In the genomic region with DNA sequence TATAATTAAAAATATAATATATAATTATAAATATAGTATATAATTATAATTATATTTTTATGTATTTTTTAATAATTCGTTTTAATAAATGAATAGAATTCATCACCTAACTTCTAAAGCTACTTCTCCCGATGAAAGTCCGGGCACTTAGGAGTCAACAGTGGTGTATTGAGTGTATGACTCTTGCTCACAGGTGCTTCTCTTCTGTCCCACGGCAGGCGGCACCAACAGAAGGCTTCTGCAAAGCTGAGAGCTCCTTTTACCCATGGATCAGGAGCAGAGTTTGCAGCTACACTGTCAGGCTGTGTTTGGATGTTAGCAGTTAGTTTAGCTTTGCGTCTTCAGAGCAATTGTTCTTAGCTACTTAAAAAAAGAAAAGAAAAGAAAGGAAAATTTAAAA, we compare ENCODE assay signal across 7 cellular contexts.
"Had no signal": no experiment of that assay in that cellular context is flagged by ENCODE, and none has a peak within 500 bp of the region (broad histone marks: within the 10 kb centered on the region; RNA-seq: fewer than 3 reads in every experiment).

No MANE protein-coding gene starts in this region.

- H3K36me3 ChIP-seq: HAP-1 had no signal

- H3K27ac ChIP-seq: GM23248 had no signal

- H3K4me1 ChIP-seq: HAP-1 had no signal

- DNase-seq: GM23248, GOT3, H7, HFFc6, IMR-90 had no signal

- H3K27ac Mint-ChIP-seq: HFFc6 had no signal

- H3K4me3 ChIP-seq: GM23248, HAP-1 had no signal

- H3K9me3 ChIP-seq: HAP-1 had no signal

- H3K4me3 Mint-ChIP-seq: HFFc6 had no signal

- ATAC-seq: HCT116 had no signal
